Comparison of ENCODE assay signal across 2 cellular contexts in the genomic region with DNA sequence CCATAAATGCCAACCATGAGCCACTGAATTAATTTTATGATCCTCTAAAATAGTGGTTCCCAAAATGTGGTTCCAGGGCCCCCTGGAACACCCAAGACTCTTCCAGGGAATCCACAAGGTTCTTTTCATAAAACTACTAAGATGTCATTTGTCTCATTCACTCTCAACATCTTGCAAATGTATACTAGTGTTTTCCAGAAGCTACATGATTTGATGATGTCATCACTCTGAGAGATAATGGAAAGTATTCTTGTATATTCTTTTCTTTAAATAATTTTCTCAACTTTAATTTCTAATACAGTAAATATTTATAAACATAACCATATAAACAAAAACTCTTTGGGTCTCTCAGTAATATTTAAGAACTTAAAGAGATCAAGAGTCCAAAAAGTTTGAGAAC.
TF ChIP-seq lines count a peak whose summit lies in the region.

No MANE protein-coding gene starts in this region.

TF ChIP-seq in GM23338, 12 proteins besides CTCF, POLR2A, EP300 and RAD21 (continues in another document):
- TF ChIP-seq, protein P1, sequence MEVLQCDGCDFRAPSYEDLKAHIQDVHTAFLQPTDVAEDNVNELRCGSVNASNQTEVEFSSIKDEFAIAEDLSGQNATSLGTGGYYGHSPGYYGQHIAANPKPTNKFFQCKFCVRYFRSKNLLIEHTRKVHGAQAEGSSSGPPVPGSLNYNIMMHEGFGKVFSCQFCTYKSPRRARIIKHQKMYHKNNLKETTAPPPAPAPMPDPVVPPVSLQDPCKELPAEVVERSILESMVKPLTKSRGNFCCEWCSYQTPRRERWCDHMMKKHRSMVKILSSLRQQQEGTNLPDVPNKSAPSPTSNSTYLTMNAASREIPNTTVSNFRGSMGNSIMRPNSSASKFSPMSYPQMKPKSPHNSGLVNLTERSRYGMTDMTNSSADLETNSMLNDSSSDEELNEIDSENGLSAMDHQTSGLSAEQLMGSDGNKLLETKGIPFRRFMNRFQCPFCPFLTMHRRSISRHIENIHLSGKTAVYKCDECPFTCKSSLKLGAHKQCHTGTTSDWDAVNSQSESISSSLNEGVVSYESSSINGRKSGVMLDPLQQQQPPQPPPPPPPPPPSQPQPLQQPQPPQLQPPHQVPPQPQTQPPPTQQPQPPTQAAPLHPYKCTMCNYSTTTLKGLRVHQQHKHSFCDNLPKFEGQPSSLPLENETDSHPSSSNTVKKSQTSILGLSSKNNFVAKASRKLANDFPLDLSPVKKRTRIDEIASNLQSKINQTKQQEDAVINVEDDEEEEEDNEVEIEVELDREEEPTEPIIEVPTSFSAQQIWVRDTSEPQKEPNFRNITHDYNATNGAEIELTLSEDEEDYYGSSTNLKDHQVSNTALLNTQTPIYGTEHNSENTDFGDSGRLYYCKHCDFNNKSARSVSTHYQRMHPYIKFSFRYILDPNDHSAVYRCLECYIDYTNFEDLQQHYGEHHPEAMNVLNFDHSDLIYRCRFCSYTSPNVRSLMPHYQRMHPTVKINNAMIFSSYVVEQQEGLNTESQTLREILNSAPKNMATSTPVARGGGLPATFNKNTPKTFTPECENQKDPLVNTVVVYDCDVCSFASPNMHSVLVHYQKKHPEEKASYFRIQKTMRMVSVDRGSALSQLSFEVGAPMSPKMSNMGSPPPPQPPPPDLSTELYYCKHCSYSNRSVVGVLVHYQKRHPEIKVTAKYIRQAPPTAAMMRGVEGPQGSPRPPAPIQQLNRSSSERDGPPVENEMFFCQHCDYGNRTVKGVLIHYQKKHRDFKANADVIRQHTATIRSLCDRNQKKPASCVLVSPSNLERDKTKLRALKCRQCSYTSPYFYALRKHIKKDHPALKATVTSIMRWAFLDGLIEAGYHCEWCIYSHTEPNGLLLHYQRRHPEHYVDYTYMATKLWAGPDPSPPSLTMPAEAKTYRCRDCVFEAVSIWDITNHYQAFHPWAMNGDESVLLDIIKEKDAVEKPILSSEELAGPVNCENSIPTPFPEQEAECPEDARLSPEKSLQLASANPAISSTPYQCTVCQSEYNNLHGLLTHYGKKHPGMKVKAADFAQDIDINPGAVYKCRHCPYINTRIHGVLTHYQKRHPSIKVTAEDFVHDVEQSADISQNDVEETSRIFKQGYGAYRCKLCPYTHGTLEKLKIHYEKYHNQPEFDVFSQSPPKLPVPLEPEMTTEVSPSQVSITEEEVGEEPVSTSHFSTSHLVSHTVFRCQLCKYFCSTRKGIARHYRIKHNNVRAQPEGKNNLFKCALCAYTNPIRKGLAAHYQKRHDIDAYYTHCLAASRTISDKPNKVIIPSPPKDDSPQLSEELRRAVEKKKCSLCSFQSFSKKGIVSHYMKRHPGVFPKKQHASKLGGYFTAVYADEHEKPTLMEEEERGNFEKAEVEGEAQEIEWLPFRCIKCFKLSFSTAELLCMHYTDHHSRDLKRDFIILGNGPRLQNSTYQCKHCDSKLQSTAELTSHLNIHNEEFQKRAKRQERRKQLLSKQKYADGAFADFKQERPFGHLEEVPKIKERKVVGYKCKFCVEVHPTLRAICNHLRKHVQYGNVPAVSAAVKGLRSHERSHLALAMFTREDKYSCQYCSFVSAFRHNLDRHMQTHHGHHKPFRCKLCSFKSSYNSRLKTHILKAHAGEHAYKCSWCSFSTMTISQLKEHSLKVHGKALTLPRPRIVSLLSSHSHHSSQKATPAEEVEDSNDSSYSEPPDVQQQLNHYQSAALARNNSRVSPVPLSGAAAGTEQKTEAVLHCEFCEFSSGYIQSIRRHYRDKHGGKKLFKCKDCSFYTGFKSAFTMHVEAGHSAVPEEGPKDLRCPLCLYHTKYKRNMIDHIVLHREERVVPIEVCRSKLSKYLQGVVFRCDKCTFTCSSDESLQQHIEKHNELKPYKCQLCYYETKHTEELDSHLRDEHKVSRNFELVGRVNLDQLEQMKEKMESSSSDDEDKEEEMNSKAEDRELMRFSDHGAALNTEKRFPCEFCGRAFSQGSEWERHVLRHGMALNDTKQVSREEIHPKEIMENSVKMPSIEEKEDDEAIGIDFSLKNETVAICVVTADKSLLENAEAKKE (CRISPR knock-in tag; IDR thresholded peaks at IDR 0.05) = no peak
- no peak for TF ChIP-seq EZH2 (IDR thresholded peaks at IDR 0.05; ENCODE audit: low read depth, unreplicated experiment)
- no peak for TF ChIP-seq POLR2AphosphoS5 (IDR thresholded peaks at IDR 0.05; ENCODE audit: low read depth)
- TF ChIP-seq, protein P2, sequence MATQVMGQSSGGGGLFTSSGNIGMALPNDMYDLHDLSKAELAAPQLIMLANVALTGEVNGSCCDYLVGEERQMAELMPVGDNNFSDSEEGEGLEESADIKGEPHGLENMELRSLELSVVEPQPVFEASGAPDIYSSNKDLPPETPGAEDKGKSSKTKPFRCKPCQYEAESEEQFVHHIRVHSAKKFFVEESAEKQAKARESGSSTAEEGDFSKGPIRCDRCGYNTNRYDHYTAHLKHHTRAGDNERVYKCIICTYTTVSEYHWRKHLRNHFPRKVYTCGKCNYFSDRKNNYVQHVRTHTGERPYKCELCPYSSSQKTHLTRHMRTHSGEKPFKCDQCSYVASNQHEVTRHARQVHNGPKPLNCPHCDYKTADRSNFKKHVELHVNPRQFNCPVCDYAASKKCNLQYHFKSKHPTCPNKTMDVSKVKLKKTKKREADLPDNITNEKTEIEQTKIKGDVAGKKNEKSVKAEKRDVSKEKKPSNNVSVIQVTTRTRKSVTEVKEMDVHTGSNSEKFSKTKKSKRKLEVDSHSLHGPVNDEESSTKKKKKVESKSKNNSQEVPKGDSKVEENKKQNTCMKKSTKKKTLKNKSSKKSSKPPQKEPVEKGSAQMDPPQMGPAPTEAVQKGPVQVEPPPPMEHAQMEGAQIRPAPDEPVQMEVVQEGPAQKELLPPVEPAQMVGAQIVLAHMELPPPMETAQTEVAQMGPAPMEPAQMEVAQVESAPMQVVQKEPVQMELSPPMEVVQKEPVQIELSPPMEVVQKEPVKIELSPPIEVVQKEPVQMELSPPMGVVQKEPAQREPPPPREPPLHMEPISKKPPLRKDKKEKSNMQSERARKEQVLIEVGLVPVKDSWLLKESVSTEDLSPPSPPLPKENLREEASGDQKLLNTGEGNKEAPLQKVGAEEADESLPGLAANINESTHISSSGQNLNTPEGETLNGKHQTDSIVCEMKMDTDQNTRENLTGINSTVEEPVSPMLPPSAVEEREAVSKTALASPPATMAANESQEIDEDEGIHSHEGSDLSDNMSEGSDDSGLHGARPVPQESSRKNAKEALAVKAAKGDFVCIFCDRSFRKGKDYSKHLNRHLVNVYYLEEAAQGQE (IDR thresholded peaks at IDR 0.05; ENCODE audit: unreplicated experiment) = no peak
- no peak for TF ChIP-seq JUNB (IDR thresholded peaks at IDR 0.05; ENCODE audit: unreplicated experiment)
- no peak; the same call in 1 of the 2 replicates for TF ChIP-seq CREB1 (CRISPR knock-in tag; IDR thresholded peaks at IDR 0.05; ENCODE audit: low read depth)
- no peak for TF ChIP-seq STAT1 (IDR thresholded peaks at IDR 0.05; ENCODE audit: unreplicated experiment)
- TF ChIP-seq ZNF114 (CRISPR knock-in tag; IDR thresholded peaks at IDR 0.05) = no peak
- no peak for TF ChIP-seq NANOG (IDR thresholded peaks at IDR 0.05; ENCODE audit: borderline replicate concordance)
- no peak for TF ChIP-seq ZNF331 (CRISPR knock-in tag; IDR thresholded peaks at IDR 0.05; ENCODE audit: low read depth)
- no peak for TF ChIP-seq EZH2phosphoT487 (IDR thresholded peaks at IDR 0.05; ENCODE audit: unreplicated experiment)

TF ChIP-seq in WTC11, 78 proteins besides CTCF, POLR2A, EP300 and RAD21 (continued from another document):
- TF ChIP-seq, protein P3, sequence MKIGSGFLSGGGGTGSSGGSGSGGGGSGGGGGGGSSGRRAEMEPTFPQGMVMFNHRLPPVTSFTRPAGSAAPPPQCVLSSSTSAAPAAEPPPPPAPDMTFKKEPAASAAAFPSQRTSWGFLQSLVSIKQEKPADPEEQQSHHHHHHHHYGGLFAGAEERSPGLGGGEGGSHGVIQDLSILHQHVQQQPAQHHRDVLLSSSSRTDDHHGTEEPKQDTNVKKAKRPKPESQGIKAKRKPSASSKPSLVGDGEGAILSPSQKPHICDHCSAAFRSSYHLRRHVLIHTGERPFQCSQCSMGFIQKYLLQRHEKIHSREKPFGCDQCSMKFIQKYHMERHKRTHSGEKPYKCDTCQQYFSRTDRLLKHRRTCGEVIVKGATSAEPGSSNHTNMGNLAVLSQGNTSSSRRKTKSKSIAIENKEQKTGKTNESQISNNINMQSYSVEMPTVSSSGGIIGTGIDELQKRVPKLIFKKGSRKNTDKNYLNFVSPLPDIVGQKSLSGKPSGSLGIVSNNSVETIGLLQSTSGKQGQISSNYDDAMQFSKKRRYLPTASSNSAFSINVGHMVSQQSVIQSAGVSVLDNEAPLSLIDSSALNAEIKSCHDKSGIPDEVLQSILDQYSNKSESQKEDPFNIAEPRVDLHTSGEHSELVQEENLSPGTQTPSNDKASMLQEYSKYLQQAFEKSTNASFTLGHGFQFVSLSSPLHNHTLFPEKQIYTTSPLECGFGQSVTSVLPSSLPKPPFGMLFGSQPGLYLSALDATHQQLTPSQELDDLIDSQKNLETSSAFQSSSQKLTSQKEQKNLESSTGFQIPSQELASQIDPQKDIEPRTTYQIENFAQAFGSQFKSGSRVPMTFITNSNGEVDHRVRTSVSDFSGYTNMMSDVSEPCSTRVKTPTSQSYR (CRISPR knock-in tag; IDR thresholded peaks at IDR 0.05) = no peak
- TF ChIP-seq, protein P4, sequence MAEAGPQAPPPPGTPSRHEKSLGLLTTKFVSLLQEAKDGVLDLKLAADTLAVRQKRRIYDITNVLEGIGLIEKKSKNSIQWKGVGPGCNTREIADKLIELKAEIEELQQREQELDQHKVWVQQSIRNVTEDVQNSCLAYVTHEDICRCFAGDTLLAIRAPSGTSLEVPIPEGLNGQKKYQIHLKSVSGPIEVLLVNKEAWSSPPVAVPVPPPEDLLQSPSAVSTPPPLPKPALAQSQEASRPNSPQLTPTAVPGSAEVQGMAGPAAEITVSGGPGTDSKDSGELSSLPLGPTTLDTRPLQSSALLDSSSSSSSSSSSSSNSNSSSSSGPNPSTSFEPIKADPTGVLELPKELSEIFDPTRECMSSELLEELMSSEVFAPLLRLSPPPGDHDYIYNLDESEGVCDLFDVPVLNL (CRISPR knock-in tag; IDR thresholded peaks at IDR 0.05; ENCODE audit: borderline replicate concordance, low read depth) = no peak
- no peak for TF ChIP-seq IRF2 (CRISPR knock-in tag; IDR thresholded peaks at IDR 0.05; ENCODE audit: borderline replicate concordance, low read depth)
- TF ChIP-seq, protein P5, sequence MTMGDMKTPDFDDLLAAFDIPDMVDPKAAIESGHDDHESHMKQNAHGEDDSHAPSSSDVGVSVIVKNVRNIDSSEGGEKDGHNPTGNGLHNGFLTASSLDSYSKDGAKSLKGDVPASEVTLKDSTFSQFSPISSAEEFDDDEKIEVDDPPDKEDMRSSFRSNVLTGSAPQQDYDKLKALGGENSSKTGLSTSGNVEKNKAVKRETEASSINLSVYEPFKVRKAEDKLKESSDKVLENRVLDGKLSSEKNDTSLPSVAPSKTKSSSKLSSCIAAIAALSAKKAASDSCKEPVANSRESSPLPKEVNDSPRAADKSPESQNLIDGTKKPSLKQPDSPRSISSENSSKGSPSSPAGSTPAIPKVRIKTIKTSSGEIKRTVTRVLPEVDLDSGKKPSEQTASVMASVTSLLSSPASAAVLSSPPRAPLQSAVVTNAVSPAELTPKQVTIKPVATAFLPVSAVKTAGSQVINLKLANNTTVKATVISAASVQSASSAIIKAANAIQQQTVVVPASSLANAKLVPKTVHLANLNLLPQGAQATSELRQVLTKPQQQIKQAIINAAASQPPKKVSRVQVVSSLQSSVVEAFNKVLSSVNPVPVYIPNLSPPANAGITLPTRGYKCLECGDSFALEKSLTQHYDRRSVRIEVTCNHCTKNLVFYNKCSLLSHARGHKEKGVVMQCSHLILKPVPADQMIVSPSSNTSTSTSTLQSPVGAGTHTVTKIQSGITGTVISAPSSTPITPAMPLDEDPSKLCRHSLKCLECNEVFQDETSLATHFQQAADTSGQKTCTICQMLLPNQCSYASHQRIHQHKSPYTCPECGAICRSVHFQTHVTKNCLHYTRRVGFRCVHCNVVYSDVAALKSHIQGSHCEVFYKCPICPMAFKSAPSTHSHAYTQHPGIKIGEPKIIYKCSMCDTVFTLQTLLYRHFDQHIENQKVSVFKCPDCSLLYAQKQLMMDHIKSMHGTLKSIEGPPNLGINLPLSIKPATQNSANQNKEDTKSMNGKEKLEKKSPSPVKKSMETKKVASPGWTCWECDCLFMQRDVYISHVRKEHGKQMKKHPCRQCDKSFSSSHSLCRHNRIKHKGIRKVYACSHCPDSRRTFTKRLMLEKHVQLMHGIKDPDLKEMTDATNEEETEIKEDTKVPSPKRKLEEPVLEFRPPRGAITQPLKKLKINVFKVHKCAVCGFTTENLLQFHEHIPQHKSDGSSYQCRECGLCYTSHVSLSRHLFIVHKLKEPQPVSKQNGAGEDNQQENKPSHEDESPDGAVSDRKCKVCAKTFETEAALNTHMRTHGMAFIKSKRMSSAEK (CRISPR knock-in tag; IDR thresholded peaks at IDR 0.05; ENCODE audit: borderline replicate concordance) = no peak
- TF ChIP-seq, protein P6, sequence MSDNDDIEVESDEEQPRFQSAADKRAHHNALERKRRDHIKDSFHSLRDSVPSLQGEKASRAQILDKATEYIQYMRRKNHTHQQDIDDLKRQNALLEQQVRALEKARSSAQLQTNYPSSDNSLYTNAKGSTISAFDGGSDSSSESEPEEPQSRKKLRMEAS (CRISPR knock-in tag; IDR thresholded peaks at IDR 0.05) = no peak
- TF ChIP-seq CREB1 (CRISPR knock-in tag; IDR thresholded peaks at IDR 0.05) = no peak
- no peak for TF ChIP-seq OVOL2 (CRISPR knock-in tag; IDR thresholded peaks at IDR 0.05; ENCODE audit: borderline replicate concordance)
